In the genomic region with DNA sequence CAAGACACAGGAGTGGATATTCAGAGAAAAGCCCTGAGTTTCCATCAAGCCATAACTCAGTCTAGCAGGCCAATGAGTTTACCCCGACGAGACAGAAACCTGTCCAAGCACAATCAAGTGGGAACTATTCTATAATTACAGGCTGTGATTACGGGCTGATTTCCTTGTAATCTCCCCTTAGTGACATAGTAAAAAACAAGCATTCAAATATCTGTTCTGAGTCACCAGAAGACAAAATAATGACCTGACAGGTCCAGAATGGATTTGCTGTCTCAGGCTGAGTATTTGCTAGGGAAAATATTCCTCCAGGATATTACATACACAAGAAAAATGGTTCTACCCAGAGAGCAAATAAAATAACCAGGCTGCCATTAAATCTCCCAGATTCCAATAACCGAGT, we compare ENCODE assay signal across 17 cellular contexts. TPM values are rescaled to one million over a fixed set of nuclear protein-coding genes. Genes with fewer than 3 reads are reported as not detected.
A peak's percentile ranks its signal among the peaks of the same experiment; 100 is the strongest.
DNase-seq lines count a peak whose midpoint lies in the region; ATAC-seq and TF ChIP-seq lines count a peak whose summit lies in the region.
"Had no signal": no experiment of that assay in that cellular context is flagged by ENCODE, and none has a peak within 500 bp of the region (broad histone marks: within the 10 kb centered on the region; RNA-seq: fewer than 3 reads in every experiment).

No MANE protein-coding gene starts in this region.

- intact Hi-C loops in gastrocnemius medialis (cut with DNase I; ENCODE audit: low total_unique reads): no loop called here

- H3K9me3 ChIP-seq in HEK293 (ENCODE audit: control insufficient read depth, insufficient read depth, low read depth, low read length): no peaks in the 10 kb centered on the region
- no peaks in the 10 kb centered on the region for H3K9me3 ChIP-seq in gastroesophageal sphincter
- no peaks in the 10 kb centered on the region for H3K9me3 ChIP-seq in gastrocnemius medialis
- peaks cover 2% of the 10 kb centered on the region; the same call in 1 of the 2 replicates for H3K9me3 ChIP-seq in MG63
- H3K9me3 ChIP-seq: Caco-2 had no signal

- no peak for TF ChIP-seq CTCF in HEK293 (tag by site-specific recombination; IDR thresholded peaks at IDR 0.05)
- TF ChIP-seq CTCF in gastroesophageal sphincter (IDR thresholded peaks at IDR 0.05): no peak
- TF ChIP-seq CTCF in gastrocnemius medialis (IDR thresholded peaks at IDR 0.05 in 4 of 5, conservative IDR thresholded peaks at IDR 0.05 in 1 of 5): no peak

- POLR2A ChIA-PET in HEK293 (lab: Yijun Ruan, JAX): no interaction called here

- H3K27me3 ChIP-seq in gastroesophageal sphincter (peaks cover 5% of the 10 kb centered on the region), gastrocnemius medialis (no peaks in the 10 kb centered on the region), MG63 (no peaks in the 10 kb centered on the region)
- H3K27me3 ChIP-seq: BLaER1 treated with 17β-estradiol and CSF1 and Interleukin-3, amounts not matched to agents 10 nM and 100 nM had no signal

- no peak overlapping the region for H3K4me3 ChIP-seq in HEK293 (ENCODE audit: low read depth, low read length)
- H3K4me3 ChIP-seq in gastroesophageal sphincter: no peak overlapping the region
- no peak overlapping the region for H3K4me3 ChIP-seq in gastrocnemius medialis
- no peak overlapping the region for H3K4me3 ChIP-seq in MG63
- H3K4me3 ChIP-seq: BLaER1 treated with 17β-estradiol and CSF1 and Interleukin-3, amounts not matched to agents 10 nM and 100 nM had no signal

- H3K4me1 ChIP-seq in HEK293 (ENCODE audit: control insufficient read depth, insufficient read depth, low read length) (no peaks in the 10 kb centered on the region), gastroesophageal sphincter (peaks cover 0 to 13% (median 0%) of the 10 kb centered on the region in 3 donors), gastrocnemius medialis (peaks cover 21 to 22% of the 10 kb centered on the region in 2 donors)
- H3K4me1 ChIP-seq: Caco-2 had no signal

- CTCF ChIA-PET in HEK293 (lab: Yijun Ruan, JAX): no interaction called here

- H3K27ac ChIP-seq in HEK293 (ENCODE audit: extremely low read depth, low read depth, low read length) (no peak overlapping the region), gastroesophageal sphincter (peak overlapping the region in 3 of 4 donors; percentile 40 to 44 (median 43)), gastrocnemius medialis (peak overlapping the region; percentile 41 to 79 (median 61))
- H3K27ac ChIP-seq: 22Rv1; BLaER1 treated with 17β-estradiol and CSF1 and Interleukin-3, amounts not matched to agents 10 nM and 100 nM; C4-2B had no signal

- H3K36me3 ChIP-seq in HEK293 (ENCODE audit: control insufficient read depth in 2 of 2, insufficient read depth in 1 of 2, low read length in 2 of 2) (no peaks in the 10 kb centered on the region), gastroesophageal sphincter (peaks cover 0 to 18% of the 10 kb centered on the region in 2 donors), gastrocnemius medialis (no peaks in the 10 kb centered on the region), MG63 (no peaks in the 10 kb centered on the region)
- H3K36me3 ChIP-seq: BLaER1 treated with 17β-estradiol and CSF1 and Interleukin-3, amounts not matched to agents 10 nM and 100 nM had no signal

- TF ChIP-seq POLR2A in gastroesophageal sphincter (IDR thresholded peaks at IDR 0.05) (no peak), gastrocnemius medialis (IDR thresholded peaks at IDR 0.05) (no peak)

- WGBS in gastroesophageal sphincter (ENCODE audit: low coverage in 1 of 2), 2 donors: 48 to 51% methylated on average over 3 to 4 of the region's 4 CpGs

- ATAC-seq in gastroesophageal sphincter: no peak
- no peak for ATAC-seq in gastrocnemius medialis
- no peak for ATAC-seq in GM21619 (IDR thresholded peaks at IDR 0.05; ENCODE audit: unreplicated experiment)
- ATAC-seq: CD8-positive, alpha-beta T cell had no signal

- DNase-seq in A172 (ENCODE audit: low spot score): peak; percentile 53
- DNase-seq in gastrocnemius medialis: no peak
- DNase-seq in MG63: no peak
- DNase-seq in NCI-H82 (lab: John Stamatoyannopoulos, UW): no peak
- DNase-seq: AML-193; Caco-2; Calu3; CD4-positive, alpha-beta T cell; GF-D8 had no signal

- TF ChIP-seq EP300 in gastroesophageal sphincter (IDR thresholded peaks at IDR 0.05): no peak

- in situ Hi-C loops in gastrocnemius medialis (cut with MboI; ENCODE audit: low sequenced_read_pairs in 4 of 4): no loop called here

TF ChIP-seq in HEK293, 187 proteins besides CTCF, POLR2A, EP300 and RAD21:
- TF ChIP-seq HOXA7 (CRISPR knock-in tag; IDR thresholded peaks at IDR 0.05; ENCODE audit: borderline replicate concordance) (no peak), SP7 (tag by site-specific recombination; IDR thresholded peaks at IDR 0.05) (peak; percentile 68), ZNF701 (tag by site-specific recombination; IDR thresholded peaks at IDR 0.05) (no peak), ZEB2 (tag by site-specific recombination; IDR thresholded peaks at IDR 0.05) (no peak)

RNA-seq across cellular contexts. Expression of gene OLFM1, which starts 35.7 kb away (rescaled TPM):
- 41.2 and 65.4 TPM in 2 replicates for total RNA-seq in A172 (2014; rRNA removed; shearing (Covaris generic))
- 10 to 100 TPM; 13.5 to 32.8 (median 25.6) TPM for total RNA-seq in gastroesophageal sphincter
- total RNA-seq in gastrocnemius medialis: 1 to 10 TPM; 3.4 to 8.5 (median 6.7) TPM
- total RNA-seq in MG63 (2014; rRNA removed; shearing (Covaris generic); ENCODE audit: low replicate concordance): 37.1 and 47.3 TPM in 2 replicates
- total RNA-seq: B cell; Caco-2; CD4-positive, alpha-beta T cell; CD8-positive, alpha-beta T cell had no signal
